In genomic region chr2:222485367-222486211, GRCh38 we compare ENCODE assay signal across 34 cellular contexts.
A peak's percentile ranks its signal among the peaks of the same experiment; 100 is the strongest.
DNase-seq lines count a peak whose midpoint lies in the region; ATAC-seq and TF ChIP-seq lines count a peak whose summit lies in the region.
"Had no signal": no experiment of that assay in that cellular context is flagged by ENCODE, and none has a peak within 500 bp of the region (broad histone marks: within the 10 kb centered on the region; RNA-seq: fewer than 3 reads in every experiment).

No MANE protein-coding gene starts in this region.

- no peaks in the 10 kb centered on the region for H3F3A ChIP-seq in PC-3 (ENCODE audit: low read length, unreplicated experiment)

- no peak overlapping the region for H2AFZ ChIP-seq in PC-3 (ENCODE audit: low read length)
- H2AFZ ChIP-seq: parathyroid adenoma had no signal

- H3K4me1 ChIP-seq in HUES48 (ENCODE audit: control insufficient read depth, insufficient read depth, low read length) (no peaks in the 10 kb centered on the region), lower lobe of right lung (no peaks in the 10 kb centered on the region), PC-3 (ENCODE audit: insufficient read depth, low read length) (no peaks in the 10 kb centered on the region)
- H3K4me1 ChIP-seq: BE2C, parathyroid adenoma, right lobe of liver, vagina had no signal

- TF ChIP-seq CTCF in glutamatergic neuron (IDR thresholded peaks at IDR 0.05; ENCODE audit: partially characterized antibody, unreplicated experiment) (no peak), lower lobe of right lung (IDR thresholded peaks at IDR 0.05) (no peak), PC-3 (conservative IDR thresholded peaks at IDR 0.05; ENCODE audit: low read depth, low read length) (no peak)

- no peaks in the 10 kb centered on the region for H3K79me2 ChIP-seq in PC-3 (ENCODE audit: low read length)
- H3K79me2 ChIP-seq: parathyroid adenoma had no signal

- no peaks in the 10 kb centered on the region for H3K27me3 Mint-ChIP-seq in glutamatergic neuron (ENCODE audit: unreplicated experiment)

- BruUV-seq in PC-3 (replicated peaks; lab: Mats Ljungman, UMichigan) = no TSS peak

- H3K9me3 ChIP-seq in HUES48 (ENCODE audit: control insufficient read depth, insufficient read depth, low read length) (no peaks in the 10 kb centered on the region), lower lobe of right lung (no peaks in the 10 kb centered on the region), PC-3 (ENCODE audit: low read length) (no peaks in the 10 kb centered on the region)
- H3K9me3 ChIP-seq: BE2C, HAP-1, right lobe of liver, thyroid gland, vagina had no signal

- no peak overlapping the region for H3K4me2 ChIP-seq in PC-3 (ENCODE audit: low read length)

- no peak overlapping the region for H3K4me3 Mint-ChIP-seq in glutamatergic neuron (ENCODE audit: unreplicated experiment)
- H3K4me3 Mint-ChIP-seq: activated CD8-positive, alpha-beta T cell treated with anti-CD3 and anti-CD28 coated beads, Interleukin-2, amount 10 ng/mL, durations not matched to agents 7 days and 5 days; CD8-positive, alpha-beta T cell; effector memory CD8-positive, alpha-beta T cell; natural killer cell treated with Interleukin-12 subunit alpha and Interleukin-12 subunit beta and Interleukin-15 and Interleukin-18, amount 100 ng/mL, for 72 hours had no signal

- H3K27me3 ChIP-seq in HUES48 (ENCODE audit: control insufficient read depth, insufficient read depth, low read length) (peaks cover 61% of the 10 kb centered on the region), lower lobe of right lung (ENCODE audit: low read depth) (no peaks in the 10 kb centered on the region), PC-3 (ENCODE audit: low read length) (peaks cover 75% of the 10 kb centered on the region)
- H3K27me3 ChIP-seq: BE2C, brain microvascular endothelial cell, right lobe of liver, thyroid gland, vagina had no signal

- H3K9me2 ChIP-seq in PC-3 (replicated peaks; ENCODE audit: low read length) = no peaks in the 10 kb centered on the region

- H3K36me3 ChIP-seq in HUES48 (ENCODE audit: control insufficient read depth, insufficient read depth, low read length) = no peaks in the 10 kb centered on the region
- H3K36me3 ChIP-seq in lower lobe of right lung = no peaks in the 10 kb centered on the region
- H3K36me3 ChIP-seq in PC-3 (ENCODE audit: low read depth, low read length) = no peaks in the 10 kb centered on the region
- H3K36me3 ChIP-seq: BE2C, brain microvascular endothelial cell, HAP-1, right lobe of liver, thyroid gland, vagina, WERI-Rb-1 had no signal

- intact Hi-C loops in lower lobe of right lung (cut with DNase I) = no loop called here
- intact Hi-C loops in PC-3 (cut with micrococcal nuclease) = no loop called here

- DNase-seq in glutamatergic neuron (no peak), lower lobe of right lung (no peak), retina (peak; percentile 39), PC-3 (no peak), SK-N-DZ (ENCODE audit: low spot score) (no peak)
- DNase-seq: activated CD4-positive, alpha-beta T cell treated with anti-CD3 and anti-CD28 coated beads for 4 hours; activated CD8-positive, alpha-beta T cell treated with anti-CD3 and anti-CD28 coated beads, Interleukin-2, amount 10 ng/mL, durations not matched to agents 7 days and 5 days; activated naive CD4-positive, alpha-beta T cell treated with anti-CD3 and anti-CD28 coated beads, Interleukin-2, amount 50 U/mL, for 16 hours; amniotic stem cell; BE2C; brain microvascular endothelial cell; CD8-positive, alpha-beta T cell; DMS153; effector memory CD8-positive, alpha-beta T cell; erythroblast; Karpas-422; NCI-H1417 treated with DMSO at 0.1 percent for 48 hours; NCI-H2081; NCI-H69; right lobe of liver; stimulated activated CD4-positive, alpha-beta T cell treated with anti-CD3 and anti-CD28 coated beads, Interleukin-12 subunit alpha, Interleukin-12 subunit beta, amount 100 ng/mL, for 4 hours; stimulated activated CD4-positive, alpha-beta T cell treated with anti-CD3 and anti-CD28 coated beads, Interleukin-2, amount 100 ng/mL, for 48 hours; SW 1271; T1000; thyroid gland; WERI-Rb-1 had no signal

- H3K9me3 Mint-ChIP-seq in glutamatergic neuron (ENCODE audit: unreplicated experiment) = peaks cover 3% of the 10 kb centered on the region
- H3K9me3 Mint-ChIP-seq: activated T-helper 2 cell treated with anti-CD3 and anti-CD28 coated beads, Interferon-gamma antibody, Interleukin-2, Interleukin-4, amounts not matched to agents 10 μg/mL and 5 μg/mL and 100 μg/mL, durations not matched to agents 14 hours and 24 hours and 36 hours; CD8-positive, alpha-beta T cell; effector memory CD8-positive, alpha-beta T cell; natural killer cell treated with Interleukin-12 subunit alpha and Interleukin-12 subunit beta and Interleukin-15 and Interleukin-18, amount 100 ng/mL, for 72 hours had no signal

- H3K27ac Mint-ChIP-seq in glutamatergic neuron (ENCODE audit: unreplicated experiment) = peak overlapping the region; percentile 79
- H3K27ac Mint-ChIP-seq: activated CD8-positive, alpha-beta T cell treated with anti-CD3 and anti-CD28 coated beads, Interleukin-2, amount 10 ng/mL, durations not matched to agents 7 days and 5 days; activated T-helper 2 cell treated with anti-CD3 and anti-CD28 coated beads, Interferon-gamma antibody, Interleukin-2, Interleukin-4, amounts not matched to agents 10 μg/mL and 5 μg/mL and 100 μg/mL, durations not matched to agents 14 hours and 24 hours and 36 hours; CD8-positive, alpha-beta T cell; effector memory CD8-positive, alpha-beta T cell; natural killer cell treated with Interleukin-12 subunit alpha and Interleukin-12 subunit beta and Interleukin-15 and Interleukin-18, amount 100 ng/mL, for 72 hours had no signal

- peaks cover 21% of the 10 kb centered on the region for H3K4me1 Mint-ChIP-seq in glutamatergic neuron (ENCODE audit: low read depth, unreplicated experiment)

- no peaks in the 10 kb centered on the region for H3K36me3 Mint-ChIP-seq in glutamatergic neuron (ENCODE audit: unreplicated experiment)
- H3K36me3 Mint-ChIP-seq: CD8-positive, alpha-beta T cell; natural killer cell treated with Interleukin-12 subunit alpha and Interleukin-12 subunit beta and Interleukin-15 and Interleukin-18, amount 100 ng/mL, for 72 hours had no signal

- H4K20me1 ChIP-seq in PC-3 (ENCODE audit: low read length) = no peaks in the 10 kb centered on the region

- CTCF ChIA-PET in PC-3 (lab: Charles Lee) = no interaction called here

- POLR2A ChIA-PET in PC-3 (lab: Charles Lee; ENCODE audit: unreplicated experiment) = no interaction called here

- H3K9ac ChIP-seq in HUES48 (ENCODE audit: low read depth, low read length) (no peak overlapping the region), PC-3 (ENCODE audit: low read length) (no peak overlapping the region)
- H3K9ac ChIP-seq: parathyroid adenoma had no signal

- no peak overlapping the region for H3K4me3 ChIP-seq in HUES48 (ENCODE audit: low read depth, low read length)
- H3K4me3 ChIP-seq in lower lobe of right lung = no peak overlapping the region
- no peak overlapping the region for H3K4me3 ChIP-seq in PC-3 (ENCODE audit: low read length)
- H3K4me3 ChIP-seq: HAP-1, right lobe of liver, thyroid gland, vagina had no signal

- H3K27ac ChIP-seq in HUES48 (ENCODE audit: low read depth, low read length) = peak overlapping the region; percentile 45
- H3K27ac ChIP-seq in lower lobe of right lung = no peak overlapping the region
- H3K27ac ChIP-seq in PC-3 (ENCODE audit: low read length) = no peak overlapping the region
- H3K27ac ChIP-seq: brain microvascular endothelial cell, HL-60, parathyroid adenoma, right lobe of liver, thyroid gland, vagina, WERI-Rb-1 had no signal

- ATAC-seq in lower lobe of right lung (peak; percentile 9 to 37), PC-3 (no peak), esophagus mucosa (no peak)
- ATAC-seq: activated CD8-positive, alpha-beta T cell treated with anti-CD3 and anti-CD28 coated beads, Interleukin-2, amount 10 ng/mL, durations not matched to agents 7 days and 5 days; CD8-positive, alpha-beta T cell; effector memory CD8-positive, alpha-beta T cell; natural killer cell treated with Interleukin-12 subunit alpha and Interleukin-12 subunit beta and Interleukin-15 and Interleukin-18, amount 100 ng/mL, for 72 hours; right lobe of liver had no signal

Comparison
In these comparisons a context has a peak if more than half of its experiments do, and no peak if none do; other contexts are left out.
1. ATAC-seq: peak in lower lobe of right lung (2 of 2); none in PC-3 (single experiment) and esophagus mucosa (single experiment).